ENCODE assay signal across 7 cellular contexts in genomic region chrX:149939271-149940014, GRCh38. TPM values are rescaled to one million over a fixed set of nuclear protein-coding genes. Genes with fewer than 3 reads are reported as not detected.
DNase-seq lines count a peak whose midpoint lies in the region; ATAC-seq and TF ChIP-seq lines count a peak whose summit lies in the region.

No MANE protein-coding gene starts in this region.

- peak; percentile 28 for DNase-seq in GM19238 (ENCODE audit: insufficient read length, low spot score)
- DNase-seq in HK-2 (ENCODE audit: unreplicated experiment) = peak; percentile 94
- peak; percentile 99 for DNase-seq in NCI-H82 (lab: John Stamatoyannopoulos, UW)
- DNase-seq in activated CD4-positive, alpha-beta memory T cell treated with anti-CD3 and anti-CD28 coated beads, Interleukin-2, amount 10 ng/mL, durations not matched to agents 7 days and 5 days = peak; percentile 93
- DNase-seq in lower lobe of right lung = peak; percentile 96
- peak; percentile 86 to 88 for DNase-seq in stimulated activated CD4-positive, alpha-beta T cell treated with anti-CD3 and anti-CD28 coated beads, Interleukin-4, amount 100 ng/mL, for 4 hours

- TF ChIP-seq CTCF in lower lobe of right lung (IDR thresholded peaks at IDR 0.05) = no peak

- H3K27ac ChIP-seq in duodenal mucosa (ENCODE audit: low read depth, low read length) (peak overlapping the region; percentile 95), lower lobe of right lung (peak overlapping the region; percentile 84)

- H3K9me3 ChIP-seq in duodenal mucosa (ENCODE audit: control insufficient read depth in 1 of 2, low read length in 2 of 2) (no peaks in the 10 kb centered on the region), lower lobe of right lung (no peaks in the 10 kb centered on the region)

- POLR2A ChIA-PET in activated CD4-positive, alpha-beta memory T cell treated with anti-CD3 and anti-CD28 coated beads, Interleukin-2, amount 10 ng/mL, durations not matched to agents 7 days and 5 days (lab: Charles Lee) = interaction anchor here (0.7 to 2.1 kb wide), 8 partner anchors 399 to 754 kb away, joined by 3 to 18 read pairs (median 4); partner anchors contain the start of gene EOLA1

- H3K9me3 Mint-ChIP-seq in activated CD4-positive, alpha-beta memory T cell treated with anti-CD3 and anti-CD28 coated beads, Interleukin-2, amount 10 ng/mL, durations not matched to agents 7 days and 5 days = no peaks in the 10 kb centered on the region

- H3K27me3 Mint-ChIP-seq in activated CD4-positive, alpha-beta memory T cell treated with anti-CD3 and anti-CD28 coated beads, Interleukin-2, amount 10 ng/mL, durations not matched to agents 7 days and 5 days = no peaks in the 10 kb centered on the region

- H3K4me3 ChIP-seq in duodenal mucosa (ENCODE audit: low read depth in 1 of 2, low read length in 2 of 2) (peak overlapping the region; percentile 61 to 64), lower lobe of right lung (peak overlapping the region; percentile 49)

- peaks cover 5 to 8% of the 10 kb centered on the region in 2 donors for H3K36me3 ChIP-seq in duodenal mucosa (ENCODE audit: control insufficient read depth in 1 of 2, insufficient read depth in 2 of 2, low read length in 2 of 2)
- H3K36me3 ChIP-seq in lower lobe of right lung = no peaks in the 10 kb centered on the region

- ATAC-seq in lower lobe of right lung = peak; percentile 73 to 77

- H3K27me3 ChIP-seq in duodenal mucosa (ENCODE audit: control insufficient read depth in 1 of 2, insufficient read depth in 2 of 2, low read length in 2 of 2) (no peaks in the 10 kb centered on the region), lower lobe of right lung (ENCODE audit: low read depth) (no peaks in the 10 kb centered on the region)

- H3K36me3 Mint-ChIP-seq in activated CD4-positive, alpha-beta memory T cell treated with anti-CD3 and anti-CD28 coated beads, Interleukin-2, amount 10 ng/mL, durations not matched to agents 7 days and 5 days (ENCODE audit: low read depth) = peaks cover 3% of the 10 kb centered on the region

- peaks cover 0 to 6% of the 10 kb centered on the region in 2 donors for H3K4me1 ChIP-seq in duodenal mucosa (ENCODE audit: control insufficient read depth in 1 of 2, insufficient read depth in 2 of 2, low read length in 2 of 2)
- peaks cover 5% of the 10 kb centered on the region for H3K4me1 ChIP-seq in lower lobe of right lung

- intact Hi-C loops in lower lobe of right lung (cut with DNase I) = no loop called here

- CTCF ChIA-PET in activated CD4-positive, alpha-beta memory T cell treated with anti-CD3 and anti-CD28 coated beads, Interleukin-2, amount 10 ng/mL, durations not matched to agents 7 days and 5 days (lab: Charles Lee) = interaction anchor here (0.8 to 3.2 kb wide), 9 partner anchors 11 to 543 kb away, joined by 3 to 27 read pairs (median 3); partner anchors contain the start of gene EOLA1

- H3K4me3 Mint-ChIP-seq in activated CD4-positive, alpha-beta memory T cell treated with anti-CD3 and anti-CD28 coated beads, Interleukin-2, amount 10 ng/mL, durations not matched to agents 7 days and 5 days = peak overlapping the region; percentile 81

- peak overlapping the region; percentile 93 for H3K27ac Mint-ChIP-seq in activated CD4-positive, alpha-beta memory T cell treated with anti-CD3 and anti-CD28 coated beads, Interleukin-2, amount 10 ng/mL, durations not matched to agents 7 days and 5 days

- peaks cover 7% of the 10 kb centered on the region for H3K4me1 Mint-ChIP-seq in activated CD4-positive, alpha-beta memory T cell treated with anti-CD3 and anti-CD28 coated beads, Interleukin-2, amount 10 ng/mL, durations not matched to agents 7 days and 5 days

- peak overlapping the region; percentile 48 to 63 for H3K9ac ChIP-seq in duodenal mucosa (ENCODE audit: low read depth in 1 of 2, low read length in 2 of 2)

RNA-seq across cellular contexts. Expression of gene EOLA2, which starts 1.2 kb away (rescaled TPM):
- 10 to 100 TPM; 40.6 to 45.0 TPM for total RNA-seq in activated CD4-positive, alpha-beta memory T cell treated with anti-CD3 and anti-CD28 coated beads, Interleukin-2, amount 10 ng/mL, durations not matched to agents 7 days and 5 days
- total RNA-seq in lower lobe of right lung = 21.7 TPM

RNA-seq across cellular contexts. Expression of gene HSFX4, which starts 10.1 kb away (rescaled TPM):
- not detected for total RNA-seq in activated CD4-positive, alpha-beta memory T cell treated with anti-CD3 and anti-CD28 coated beads, Interleukin-2, amount 10 ng/mL, durations not matched to agents 7 days and 5 days
- not detected for total RNA-seq in lower lobe of right lung

RNA-seq across cellular contexts. Expression of gene MAGEA8, which starts 58.5 kb away (rescaled TPM):
- not detected for total RNA-seq in activated CD4-positive, alpha-beta memory T cell treated with anti-CD3 and anti-CD28 coated beads, Interleukin-2, amount 10 ng/mL, durations not matched to agents 7 days and 5 days
- not detected for total RNA-seq in lower lobe of right lung

Comparison
In these comparisons a context has a peak if more than half of its experiments do, and no peak if none do; other contexts are left out.
1. Peak in every context shown above with its lines: DNase-seq, ATAC-seq, H3K4me3 ChIP-seq and H3K27ac ChIP-seq.
2. DNase-seq: peak in every context shown above with its lines; median percentile 99 in NCI-H82; 96 in lower lobe of right lung; 94 in HK-2; 93 in activated CD4-positive, alpha-beta memory T cell treated with anti-CD3 and anti-CD28 coated beads, Interleukin-2, amount 10 ng/mL, durations not matched to agents 7 days and 5 days; 87 in stimulated activated CD4-positive, alpha-beta T cell treated with anti-CD3 and anti-CD28 coated beads, Interleukin-4, amount 100 ng/mL, for 4 hours; 28 in GM19238.